In genomic region chr19:3505598-3506383, GRCh38 we compare ENCODE assay signal across 8 cellular contexts. TPM values are rescaled to one million over a fixed set of nuclear protein-coding genes. Genes with fewer than 3 reads are reported as not detected.
DNase-seq lines count a peak whose midpoint lies in the region; TF ChIP-seq lines count a peak whose summit lies in the region.

TSS of gene FZR1 (plus strand) at chr19:3506311. CDS start at chr19:3522990, 16,679 bp downstream.

- H3K4me3 ChIP-seq in NB4 (ENCODE audit: low read depth, low read length) (peak within 1 kb of the TSS; percentile 72), SK-N-MC (peak within 1 kb of the TSS; percentile 93)

- peaks cover 21% of the 10 kb centered on the region; the same call in 1 of the 2 replicates for H3K36me3 ChIP-seq in SK-N-MC (ENCODE audit: insufficient read depth, low read length)

- peak; percentile 39 for TF ChIP-seq POLR2A in NB4 (IDR thresholded peaks at IDR 0.05; ENCODE audit: extremely low read depth, insufficient read length)

- DNase-seq in GM04503 (ENCODE audit: low read depth) = peak; percentile 88
- DNase-seq in HFFc6 = peak; percentile 99
- DNase-seq in NB4 (ENCODE audit: low read depth) = peak; percentile 95
- DNase-seq in SK-N-MC (ENCODE audit: low read depth, low spot score) = peak; percentile 86
- peak; percentile 99 for DNase-seq in activated naive CD4-positive, alpha-beta T cell treated with anti-CD3 and anti-CD28 coated beads, Interleukin-2, amount 50 U/mL, for 16 hours
- DNase-seq in globus pallidus (ENCODE audit: low spot score) = peak; percentile 98
- peak; percentile 97 for DNase-seq in occipital lobe (lab: John Stamatoyannopoulos, UW)

- H3K27ac Mint-ChIP-seq in HFFc6 = peak within 1 kb of the TSS; percentile 98

- no peaks in the 10 kb centered on the region; the same call in 1 of the 2 replicates for H3K27me3 Mint-ChIP-seq in HFFc6 (ENCODE audit: insufficient read depth)

- H3K4me1 Mint-ChIP-seq in HFFc6 (ENCODE audit: low read depth) = peaks cover 43% of the 10 kb centered on the region

- TF ChIP-seq CTCF in HFFc6 (IDR thresholded peaks at IDR 0.05) (peak; percentile 33), NB4 (IDR thresholded peaks at IDR 0.05; ENCODE audit: low read depth, low read length) (no peak)

- no peaks in the 10 kb centered on the region for H3K9me3 Mint-ChIP-seq in HFFc6

- H3K27ac ChIP-seq in SK-N-MC (peak within 1 kb of the TSS; percentile 94), temporal lobe (ENCODE audit: low read depth, low read length) (peak within 1 kb of the TSS; percentile 65)

- H3K36me3 Mint-ChIP-seq in HFFc6 (ENCODE audit: low read depth) = peaks cover 20% of the 10 kb centered on the region

- H3K9ac ChIP-seq in SK-N-MC (ENCODE audit: insufficient read length) = peak within 1 kb of the TSS; percentile 96

- peak within 1 kb of the TSS; percentile 96 for H3K4me3 Mint-ChIP-seq in HFFc6

- H3K9me3 ChIP-seq in SK-N-MC (ENCODE audit: low read depth, low read length) = no peaks in the 10 kb centered on the region

RNA-seq across cellular contexts. Expression of gene FZR1, which starts in this region (rescaled TPM):
- 10 to 100 TPM; 43.9 to 56.8 (median 46.0) TPM for total RNA-seq in HFFc6 (2021; fragmentation: NEBNext Ultra II Directional; extraction: Animal tissue kit (Norgen Biotek cat#: 25700))
- total RNA-seq in occipital lobe (42.0 TPM), temporal lobe (27.5 TPM)

Comparison
In these comparisons a context has a peak if more than half of its experiments do, and no peak if none do; other contexts are left out.
1. Peak in every context shown above with its lines: DNase-seq, H3K4me3 ChIP-seq and H3K27ac ChIP-seq.